Comparison of ENCODE assay signal across 14 cellular contexts in genomic region chr17:75364078-75364477, GRCh38. TPM values are rescaled to one million over a fixed set of nuclear protein-coding genes. Genes with fewer than 3 reads are reported as not detected.
DNase-seq lines count a peak whose midpoint lies in the region; ATAC-seq, FAIRE-seq and TF ChIP-seq lines count a peak whose summit lies in the region.
"Had no signal": no experiment of that assay in that cellular context is flagged by ENCODE, and none has a peak within 500 bp of the region (broad histone marks: within the 10 kb centered on the region; RNA-seq: fewer than 3 reads in every experiment).

No MANE protein-coding gene starts in this region.

- H2AK9ac ChIP-seq in IMR-90 (replicated peaks; ENCODE audit: low read depth, low read length, poor library complexity): no peak overlapping the region

- no peak overlapping the region for H2AK5ac ChIP-seq in IMR-90 (ENCODE audit: low read depth, low read length)

- H2BK5ac ChIP-seq in IMR-90 (ENCODE audit: low read depth, low read length, poor library complexity, severe bottlenecking): peak overlapping the region; percentile 42

- H3K9me3 Mint-ChIP-seq in CD4-positive, CD25-positive, alpha-beta regulatory T cell: no peaks in the 10 kb centered on the region
- no peaks in the 10 kb centered on the region for H3K9me3 Mint-ChIP-seq in naive thymus-derived CD4-positive, alpha-beta T cell
- H3K9me3 Mint-ChIP-seq in mesothelial cell of epicardium: no peaks in the 10 kb centered on the region

- no peak overlapping the region for H3K23ac ChIP-seq in IMR-90 (ENCODE audit: low read depth, low read length)

- H3K9me3 ChIP-seq in CD4-positive, CD25-positive, alpha-beta regulatory T cell (ENCODE audit: control insufficient read depth in 2 of 2, low read length in 2 of 2): no peaks in the 10 kb centered on the region
- H3K9me3 ChIP-seq in IMR-90 (ENCODE audit: control insufficient read depth, insufficient read depth, low read length): no peaks in the 10 kb centered on the region
- no peaks in the 10 kb centered on the region; the same call in 2 of the 3 replicates for H3K9me3 ChIP-seq in GM12878 (replicated peaks; ENCODE audit: control insufficient read depth, insufficient read depth, low read length)
- H3K9me3 ChIP-seq in naive thymus-derived CD4-positive, alpha-beta T cell (ENCODE audit: control insufficient read depth in 2 of 3, low read length in 3 of 3): no peaks in the 10 kb centered on the region
- H3K9me3 ChIP-seq: colonic mucosa, prostate gland had no signal

- H3K36me3 ChIP-seq in CD4-positive, CD25-positive, alpha-beta regulatory T cell (ENCODE audit: control insufficient read depth, insufficient read depth, low read length): no peaks in the 10 kb centered on the region
- H3K36me3 ChIP-seq in IMR-90 (ENCODE audit: control insufficient read depth, insufficient read depth, low read length) (no peaks in the 10 kb centered on the region), GM12878 (ENCODE audit: control insufficient read depth in 2 of 2, insufficient read depth in 2 of 2, low read length in 1 of 2) (no peaks in the 10 kb centered on the region)
- H3K36me3 ChIP-seq in naive thymus-derived CD4-positive, alpha-beta T cell (ENCODE audit: control insufficient read depth in 2 of 3, insufficient read depth in 3 of 3, low read length in 3 of 3): no peaks in the 10 kb centered on the region
- H3K36me3 ChIP-seq: colonic mucosa, prostate gland had no signal

- BruUV-seq in IMR-90 (replicated peaks; lab: Mats Ljungman, UMichigan) (no TSS peak), GM12878 (replicated peaks; lab: Mats Ljungman, UMichigan) (no TSS peak)

- peak overlapping the region in 3 of 4 donors; percentile 3 to 66 (median 5) for H3K4me3 Mint-ChIP-seq in CD4-positive, CD25-positive, alpha-beta regulatory T cell
- H3K4me3 Mint-ChIP-seq in naive thymus-derived CD4-positive, alpha-beta T cell: peak overlapping the region in 7 of 10 donors; percentile 4 to 58 (median 33)
- no peak overlapping the region for H3K4me3 Mint-ChIP-seq in mesothelial cell of epicardium

- no peak overlapping the region for H3K56ac ChIP-seq in IMR-90 (ENCODE audit: extremely low read depth, insufficient read depth, low read length)

- TF ChIP-seq POLR2A in IMR-90 (IDR thresholded peaks at IDR 0.05; ENCODE audit: low read depth, low read length) (no peak), GM12878 (IDR thresholded peaks at IDR 0.05; ENCODE audit: low read depth, low read length) (no peak)

- H3K36me3 Mint-ChIP-seq in CD4-positive, CD25-positive, alpha-beta regulatory T cell: peaks cover 4% of the 10 kb centered on the region
- H3K36me3 Mint-ChIP-seq in naive thymus-derived CD4-positive, alpha-beta T cell: peaks cover 0 to 8% (median 2%) of the 10 kb centered on the region in 5 donors
- H3K36me3 Mint-ChIP-seq in mesothelial cell of epicardium: no peaks in the 10 kb centered on the region

- no peak overlapping the region; the same call in 1 of the 2 replicates for H3K14ac ChIP-seq in IMR-90 (replicated peaks; ENCODE audit: low read depth, low read length)

- POLR2A ChIA-PET in IMR-90 (lab: Charles Lee; ENCODE audit: unreplicated experiment) (no interaction called here), GM12878 (lab: Charles Lee) (interaction anchor here (1.0 to 4.7 kb wide), 7 partner anchors 12 to 37 kb away, joined by 3 to 25 read pairs (median 6); no protein-coding TSS in a partner anchor)
- POLR2A ChIA-PET in naive thymus-derived CD4-positive, alpha-beta T cell (lab: Charles Lee): interaction anchor here (0.7 kb wide), 1 partner anchor 43 kb away, joined by 4 read pairs; no protein-coding TSS in a partner anchor

- no peak overlapping the region for H2BK120ac ChIP-seq in IMR-90 (ENCODE audit: low read depth, low read length)

- no peak overlapping the region for H2BK20ac ChIP-seq in IMR-90 (ENCODE audit: low read depth, low read length)

- WGBS in IMR-90 (ENCODE audit: extremely low coverage in 2 of 2, insufficient read length in 1 of 2), 2 experiments: no CpG with 5 or more reads among the region's 2 CpGs
- 70% methylated on average over 2 of the region's 2 CpGs for WGBS in GM12878 (ENCODE audit: insufficient coverage, insufficient replicate concordance, low lambda C conversion rate, missing lambda C conversion rate)

- H3K4ac ChIP-seq in IMR-90 (ENCODE audit: low read depth, low read length): no peak overlapping the region

- no peak for DNase-seq in CD4-positive, CD25-positive, alpha-beta regulatory T cell
- peak; percentile 84 for DNase-seq in IMR-90
- DNase-seq in GM12878 (ENCODE audit: low read depth, low spot score): no peak
- DNase-seq in naive thymus-derived CD4-positive, alpha-beta T cell: no peak
- no peak for DNase-seq in mesothelial cell of epicardium (ENCODE audit: low spot score in 2 of 2, unreplicated experiment in 2 of 2)
- no peak for DNase-seq in DMS53 treated with DMSO at 0.1 percent for 48 hours (lab: John Stamatoyannopoulos, UW; ENCODE audit: unreplicated experiment)
- DNase-seq: activated CD4-positive, alpha-beta T cell treated with anti-CD3 and anti-CD28 coated beads, Interleukin-2, amount 50 U/mL, for 48 hours; colonic mucosa; GF-D8; NCI-H1105 treated with DMSO at 0.1 percent for 48 hours; OCI-M1 had no signal

- no peak overlapping the region for H2AFZ ChIP-seq in IMR-90 (replicated peaks; ENCODE audit: low read length, poor library complexity)
- no peak overlapping the region for H2AFZ ChIP-seq in GM12878 (ENCODE audit: control insufficient read depth, low read depth, low read length)

- no peak for TF ChIP-seq CTCF in IMR-90 (conservative IDR thresholded peaks at IDR 0.05; ENCODE audit: low read depth, low read length)
- TF ChIP-seq CTCF in GM12878 (IDR thresholded peaks at IDR 0.05 in 2 of 3, conservative IDR thresholded peaks at IDR 0.05 in 1 of 3; ENCODE audit: control insufficient read depth in 2 of 3, extremely low read depth in 1 of 3, insufficient read depth in 1 of 3, low read depth in 3 of 3, low read length in 3 of 3): no peak
- TF ChIP-seq CTCF in mesothelial cell of epicardium (IDR thresholded peaks at IDR 0.05; ENCODE audit: unreplicated experiment): no peak

- peaks cover 59 to 97% (median 83%) of the 10 kb centered on the region in 4 donors for H3K4me1 Mint-ChIP-seq in CD4-positive, CD25-positive, alpha-beta regulatory T cell
- H3K4me1 Mint-ChIP-seq in naive thymus-derived CD4-positive, alpha-beta T cell: peaks cover 83 to 98% (median 92%) of the 10 kb centered on the region in 7 donors
- H3K4me1 Mint-ChIP-seq in mesothelial cell of epicardium: peaks cover 36% of the 10 kb centered on the region

- no peak overlapping the region for H3K9ac ChIP-seq in IMR-90 (ENCODE audit: low read depth, low read length)
- no peak overlapping the region for H3K9ac ChIP-seq in GM12878 (ENCODE audit: control insufficient read depth, insufficient read depth, low read length)

- no peak overlapping the region; the same call in 1 of the 2 replicates for H3K18ac ChIP-seq in IMR-90 (ENCODE audit: low read depth, low read length)

- dilution Hi-C loops in IMR-90 (cut with HindIII; ENCODE audit: low sequenced_read_pairs, unreplicated experiment): no loop called here

- no peak for TF ChIP-seq EP300 in GM12878 (IDR thresholded peaks at IDR 0.05; ENCODE audit: borderline replicate concordance in 1 of 2, control insufficient read depth in 1 of 2, low read depth in 2 of 2, low read length in 2 of 2)

- TF ChIP-seq RAD21 in IMR-90 (IDR thresholded peaks at IDR 0.05; ENCODE audit: low read length) (no peak), GM12878 (IDR thresholded peaks at IDR 0.05; ENCODE audit: insufficient read depth, low read depth, low read length) (no peak)

- in situ Hi-C loops in IMR-90 (cut with MboI; ENCODE audit: low sequenced_read_pairs): no loop called here
- in situ Hi-C loops in GM12878 (cut with MboI): no loop called here

- H3K4me2 ChIP-seq in IMR-90 (ENCODE audit: low read depth, low read length) (peak overlapping the region; percentile 50; the same call in 1 of the 2 replicates), GM12878 (ENCODE audit: control insufficient read depth, insufficient read depth) (0 out of 2 replicates have a peak overlapping the region, but pooled peaks have one; percentile 4)

- intact Hi-C loops in IMR-90 (cut with micrococcal nuclease) (loop anchor here (5.0 kb wide), 2 partner anchors 37 to 38 kb away; no protein-coding TSS in a partner anchor), GM12878 (cut with micrococcal nuclease; ENCODE audit: unreplicated experiment) (no loop called here)
- intact Hi-C loops in naive thymus-derived CD4-positive, alpha-beta T cell (cut with micrococcal nuclease): no loop called here

- no peak overlapping the region for H4K8ac ChIP-seq in IMR-90 (ENCODE audit: low read depth in 2 of 2, low read length in 2 of 2)

- H3K4me3 ChIP-seq in CD4-positive, CD25-positive, alpha-beta regulatory T cell (ENCODE audit: low read depth, low read length): no peak overlapping the region
- H3K4me3 ChIP-seq in IMR-90 (ENCODE audit: insufficient read depth, low read depth, low read length) (no peak overlapping the region), GM12878 (no peak overlapping the region)
- no peak overlapping the region for H3K4me3 ChIP-seq in naive thymus-derived CD4-positive, alpha-beta T cell (ENCODE audit: low read length)
- H3K4me3 ChIP-seq: colonic mucosa, prostate gland had no signal

- no peak overlapping the region for H2BK15ac ChIP-seq in IMR-90 (ENCODE audit: low read depth, low read length)

- no peak overlapping the region for H4K5ac ChIP-seq in IMR-90 (ENCODE audit: low read depth, low read length)

- no peak overlapping the region for H4K91ac ChIP-seq in IMR-90 (ENCODE audit: insufficient read depth, low read depth, low read length)

- H3K27ac Mint-ChIP-seq in CD4-positive, CD25-positive, alpha-beta regulatory T cell: peak overlapping the region in 1 of 3 donors; percentile 1
- peak overlapping the region in 7 of 9 donors; percentile 14 to 58 (median 38) for H3K27ac Mint-ChIP-seq in naive thymus-derived CD4-positive, alpha-beta T cell
- H3K27ac Mint-ChIP-seq in mesothelial cell of epicardium: no peak overlapping the region

- peaks cover 98% of the 10 kb centered on the region for H3K79me2 ChIP-seq in GM12878 (ENCODE audit: control insufficient read depth, insufficient read depth, low read length)

- no peak for FAIRE-seq in GM12878 (lab: Jason Lieb, UNC)

- no peaks in the 10 kb centered on the region for H3K27me3 Mint-ChIP-seq in CD4-positive, CD25-positive, alpha-beta regulatory T cell
- no peaks in the 10 kb centered on the region for H3K27me3 Mint-ChIP-seq in naive thymus-derived CD4-positive, alpha-beta T cell
- H3K27me3 Mint-ChIP-seq in mesothelial cell of epicardium (ENCODE audit: low read depth): no peaks in the 10 kb centered on the region

- H4K20me1 ChIP-seq in IMR-90 (ENCODE audit: insufficient read depth, low read length) (peaks cover 97% of the 10 kb centered on the region), GM12878 (ENCODE audit: control insufficient read depth, insufficient read depth) (peaks cover 3% of the 10 kb centered on the region)

- RAD21 ChIA-PET in GM12878 (lab: Charles Lee; ENCODE audit: unreplicated experiment): interaction anchor here (1.0 to 2.6 kb wide), 7 partner anchors 14 to 75 kb away, joined by 3 to 16 read pairs (median 5); partner anchors contain the start of gene SLC25A19

- CTCF ChIA-PET in IMR-90 (lab: Yijun Ruan, JAX): interaction anchor here (1.2 kb wide), 2 partner anchors 16 to 41 kb away, joined by 3 to 7 read pairs; no protein-coding TSS in a partner anchor
- CTCF ChIA-PET in GM12878 (lab: Yijun Ruan, JAX): interaction anchor here (1.1 to 2.2 kb wide), 7 partner anchors 12 to 75 kb away, joined by 4 to 10 read pairs (median 5); partner anchors contain the start of gene SLC25A19
- CTCF ChIA-PET in naive thymus-derived CD4-positive, alpha-beta T cell (lab: Charles Lee): no interaction called here

- H3K4me1 ChIP-seq in CD4-positive, CD25-positive, alpha-beta regulatory T cell (ENCODE audit: control insufficient read depth, insufficient read depth, low read length, poor library complexity, severe bottlenecking): peaks cover 83% of the 10 kb centered on the region
- H3K4me1 ChIP-seq in IMR-90 (ENCODE audit: control insufficient read depth, insufficient read depth, low read length): peaks cover 15% of the 10 kb centered on the region
- peaks cover 64% of the 10 kb centered on the region for H3K4me1 ChIP-seq in GM12878 (ENCODE audit: control insufficient read depth, insufficient read depth, low read length)
- H3K4me1 ChIP-seq in naive thymus-derived CD4-positive, alpha-beta T cell (ENCODE audit: control insufficient read depth in 2 of 2, insufficient read depth in 2 of 2, low read length in 2 of 2): peaks cover 54 to 70% of the 10 kb centered on the region in 2 donors

- peaks cover 16% of the 10 kb centered on the region for H3K9me1 ChIP-seq in IMR-90 (ENCODE audit: insufficient read depth, low read length)

- SMC1A ChIA-PET in GM12878 (lab: Charles Lee; ENCODE audit: uncharacterized antibody, unreplicated experiment): interaction anchor here (1.4 to 9.8 kb wide), 7 partner anchors 9 to 76 kb away, joined by 3 to 125 read pairs (median 9); no protein-coding TSS in a partner anchor

- H3K27ac ChIP-seq in CD4-positive, CD25-positive, alpha-beta regulatory T cell (ENCODE audit: insufficient read depth, low read length, poor library complexity, severe bottlenecking): no peak overlapping the region
- no peak overlapping the region for H3K27ac ChIP-seq in IMR-90 (ENCODE audit: insufficient read depth, low read length)
- H3K27ac ChIP-seq in GM12878 (ENCODE audit: control insufficient read depth, insufficient read depth): peak overlapping the region; percentile 54; the same call in 1 of the 2 replicates
- H3K27ac ChIP-seq in naive thymus-derived CD4-positive, alpha-beta T cell (ENCODE audit: low read depth, low read length): no peak overlapping the region
- H3K27ac ChIP-seq: colonic mucosa, prostate gland had no signal

- H3K79me1 ChIP-seq in IMR-90 (ENCODE audit: low read depth in 1 of 2, low read length in 2 of 2): peaks cover 39 to 90% of the 10 kb centered on the region in 2 experiments

- no peak for ATAC-seq in CD4-positive, CD25-positive, alpha-beta regulatory T cell (ENCODE audit: low read depth in 2 of 2)
- ATAC-seq in IMR-90 (ENCODE audit: low read depth) (peak; percentile 86), GM12878 (no peak), GM21717 (IDR thresholded peaks at IDR 0.05; ENCODE audit: unreplicated experiment) (no peak), HG02885 (IDR thresholded peaks at IDR 0.05; ENCODE audit: poor library complexity, unreplicated experiment) (no peak)
- ATAC-seq in naive thymus-derived CD4-positive, alpha-beta T cell: no peak

- H3K27me3 ChIP-seq in CD4-positive, CD25-positive, alpha-beta regulatory T cell (ENCODE audit: control insufficient read depth, insufficient read depth, low read length): no peaks in the 10 kb centered on the region
- H3K27me3 ChIP-seq in IMR-90 (ENCODE audit: control insufficient read depth, insufficient read depth, low read length) (no peaks in the 10 kb centered on the region), GM12878 (replicated peaks in 1 of 2; ENCODE audit: control insufficient read depth in 2 of 2, insufficient read depth in 2 of 2, low read length in 1 of 2) (no peaks in the 10 kb centered on the region)
- H3K27me3 ChIP-seq in naive thymus-derived CD4-positive, alpha-beta T cell (ENCODE audit: control insufficient read depth in 2 of 2, insufficient read depth in 2 of 2, low read length in 2 of 2): no peaks in the 10 kb centered on the region
- H3K27me3 ChIP-seq: colonic mucosa had no signal

RNA-seq across cellular contexts. Expression of gene GRB2, which starts 41.4 kb away (rescaled TPM):
- 142 TPM for total RNA-seq in CD4-positive, CD25-positive, alpha-beta regulatory T cell
- 100 to 1,000 TPM; 131 to 152 (median 138) TPM for polyA plus RNA-seq in CD4-positive, CD25-positive, alpha-beta regulatory T cell
- total RNA-seq in IMR-90 (2012; rRNA removed) (45.0 and 49.3 TPM in 2 replicates), GM12878 (2014; rRNA removed) (161 and 168 TPM in 2 replicates), GM12878 (2014; rRNA removed; fragmentation: Illumina TruSeq; extraction: Trizol) (113 and 118 TPM in 2 replicates), GM12878 (2021) (207 and 214 TPM in 2 replicates), mesothelial cell of epicardium (61.8 to 67.8 TPM (median 66.3 TPM) in 3 replicates)
- polyA plus RNA-seq in IMR-90 (2012; rRNA removed) (56.9 and 62.1 TPM in 2 replicates), GM12878 (2011; rRNA removed) (133 and 196 TPM in 2 replicates), GM12878 (2014; fragmentation: Illumina TruSeq; extraction: Trizol) (141 and 201 TPM in 2 replicates), GM12878 (2014; fragmentation: Nextera tagmentation; extraction: Ambion mirVana) (100 to 1,000 TPM; 113 to 152 TPM), GM12878 (2014; rRNA removed) (164 and 180 TPM in 2 replicates), GM12878 (2016; fragmentation: Nextera tagmentation; extraction: Ambion mirVana) (100 to 1,000 TPM; 263 to 268 TPM)
- polyA plus RNA-seq in IMR-90 (2012; cell fraction: cytosol; rRNA removed): 137 and 237 TPM in 2 replicates
- 49.2 and 98.6 TPM in 2 replicates for polyA plus RNA-seq in IMR-90 (2012; cell fraction: nucleus; rRNA removed; ENCODE audit: low replicate concordance)
- 189 and 244 TPM in 2 replicates for total RNA-seq in GM12878 (2013; cell fraction: nucleolus; rRNA removed)
- polyA plus RNA-seq in GM12878 (2011; ENCODE audit: low read depth): 75.8 TPM
- 121 and 130 TPM in 2 replicates for polyA plus RNA-seq in GM12878 (2011; cell fraction: cytosol; rRNA removed)
- 40.5 and 43.7 TPM in 2 replicates for polyA plus RNA-seq in GM12878 (2011; cell fraction: nucleus; rRNA removed)
- polyA plus RNA-seq in GM12878 (2012): 118 and 123 TPM in 2 replicates
- polyA minus RNA-seq in GM12878 (2011; rRNA and poly(A)+ RNA removed): 52.6 and 94.4 TPM in 2 replicates
- polyA minus RNA-seq in GM12878 (2011; cell fraction: cytosol; rRNA and poly(A)+ RNA removed): 19.2 and 20.6 TPM in 2 replicates
- polyA minus RNA-seq in GM12878 (2011; cell fraction: nucleus; rRNA and poly(A)+ RNA removed): 31.8 and 65.3 TPM in 2 replicates
- 100 to 1,000 TPM; 112 to 167 (median 139) TPM for total RNA-seq in naive thymus-derived CD4-positive, alpha-beta T cell
- polyA plus RNA-seq in naive thymus-derived CD4-positive, alpha-beta T cell: 100 to 1,000 TPM; 151 to 165 TPM
